Comparison of ENCODE assay signal across 29 cellular contexts in genomic region chr4:188727746-188728145, GRCh38.
"Had no signal": no experiment of that assay in that cellular context is flagged by ENCODE, and none has a peak within 500 bp of the region (broad histone marks: within the 10 kb centered on the region; RNA-seq: fewer than 3 reads in every experiment).

No MANE protein-coding gene starts in this region.

- H3K27ac ChIP-seq: ascending aorta, breast epithelium, cardiac muscle cell, coronary artery, dorsolateral prefrontal cortex, esophagus muscularis mucosa, foreskin keratinocyte, gastroesophageal sphincter, heart right ventricle had no signal

- H3K4me3 ChIP-seq: ascending aorta, breast epithelium, cardiac muscle cell, coronary artery, dorsolateral prefrontal cortex, esophagus muscularis mucosa, gastroesophageal sphincter, heart right ventricle had no signal

- H3K9me3 ChIP-seq: ascending aorta, breast epithelium, esophagus muscularis mucosa, gastroesophageal sphincter had no signal

- DNase-seq: activated CD4-positive, alpha-beta memory T cell treated with anti-CD3 and anti-CD28 coated beads for 36 hours; activated CD4-positive, alpha-beta T cell treated with anti-CD3 and anti-CD28 coated beads for 36 hours; activated CD4-positive, alpha-beta T cell treated with anti-CD3 and anti-CD28 coated beads, Interleukin-2, amount 10 ng/mL, durations not matched to agents 24 days and 14 days; activated CD4-positive, CD25-positive, alpha-beta regulatory T cell; activated CD4-positive, CD25-positive, alpha-beta regulatory T cell treated with anti-CD3 and anti-CD28 coated beads, Interleukin-2, amount 50 U/mL, for 72 hours; activated CD8-positive, alpha-beta memory T cell treated with anti-CD3 and anti-CD28 coated beads, Interleukin-2, amount 10 ng/mL, durations not matched to agents 7 days and 5 days; activated CD8-positive, alpha-beta memory T cell treated with anti-CD3 and anti-CD28 coated beads, Interleukin-2, amount 50 U/mL, for 4 hours; activated CD8-positive, alpha-beta T cell treated with anti-CD3 and anti-CD28 coated beads, Interleukin-2, amount 10 ng/mL, durations not matched to agents 7 days and 5 days; activated effector memory CD4-positive, alpha-beta T cell treated with anti-CD3 and anti-CD28 coated beads, Interleukin-2, amount 50 U/mL, for 16 hours; activated naive CD4-positive, alpha-beta T cell treated with anti-CD3 and anti-CD28 coated beads for 36 hours; activated naive CD8-positive, alpha-beta T cell treated with anti-CD3 and anti-CD28 coated beads for 36 hours; activated naive CD8-positive, alpha-beta T cell treated with anti-CD3 and anti-CD28 coated beads, Interleukin-2, amount 50 U/mL, for 24 hours; activated T-cell treated with anti-CD3 and anti-CD28 coated beads, Interleukin-2, amount 50 U/mL, for 1 hour; activated T-cell treated with anti-CD3 and anti-CD28 coated beads, Interleukin-2, amount 50 U/mL, for 48 hours; central memory CD4-positive, alpha-beta T cell; cerebellar nuclear complex; dorsolateral prefrontal cortex; effector memory CD4-positive, alpha-beta T cell; endodermal cell; erythroblast; foreskin keratinocyte; heart right ventricle; T-helper 2 cell had no signal

- ATAC-seq: activated CD4-positive, alpha-beta T cell treated with anti-CD3 and anti-CD28 coated beads for 36 hours; activated CD8-positive, alpha-beta memory T cell treated with anti-CD3 and anti-CD28 coated beads, Interleukin-2, amount 10 ng/mL, durations not matched to agents 7 days and 5 days; activated CD8-positive, alpha-beta T cell treated with anti-CD3 and anti-CD28 coated beads, Interleukin-2, amount 10 ng/mL, durations not matched to agents 7 days and 5 days; activated naive CD8-positive, alpha-beta T cell treated with anti-CD3 and anti-CD28 coated beads, Interleukin-2, amount 50 U/mL, for 24 hours; foreskin keratinocyte; gastroesophageal sphincter; heart right ventricle had no signal

- H3K4me1 ChIP-seq: breast epithelium, foreskin keratinocyte, heart right ventricle had no signal

- H3K27me3 ChIP-seq: ascending aorta, breast epithelium, cardiac muscle cell, dorsolateral prefrontal cortex, esophagus muscularis mucosa, foreskin keratinocyte, gastroesophageal sphincter, heart right ventricle had no signal

- H3K36me3 ChIP-seq: ascending aorta, breast epithelium, cardiac muscle cell, esophagus muscularis mucosa, gastroesophageal sphincter, heart right ventricle had no signal
